Comparison of ENCODE assay signal across 7 cellular contexts in genomic region chr17:16492613-16493290, GRCh38. TPM values are rescaled to one million over a fixed set of nuclear protein-coding genes. Genes with fewer than 3 reads are reported as not detected.
DNase-seq lines count a peak whose midpoint lies in the region; ATAC-seq and TF ChIP-seq lines count a peak whose summit lies in the region.

No MANE protein-coding gene starts in this region.

- no peak overlapping the region for H3K9ac ChIP-seq in HUES48 (ENCODE audit: low read depth, low read length)

- no peaks in the 10 kb centered on the region for H3K36me3 Mint-ChIP-seq in activated CD8-positive, alpha-beta T cell treated with anti-CD3 and anti-CD28 coated beads for 36 hours (ENCODE audit: low read depth)
- no peaks in the 10 kb centered on the region for H3K36me3 Mint-ChIP-seq in stimulated activated memory B cell treated with anti-CD40 and anti-IgM and Interleukin-4, amounts not matched to agents 10 μg/mL and 1 μg/mL and 100 μg/mL, for 72 hours

- no peaks in the 10 kb centered on the region for H3K9me3 ChIP-seq in HUES48 (ENCODE audit: control insufficient read depth, insufficient read depth, low read length)
- H3K9me3 ChIP-seq in iPS-18c (ENCODE audit: control insufficient read depth, insufficient read depth, low read length), result no peaks in the 10 kb centered on the region

- H3K9me3 Mint-ChIP-seq in activated CD8-positive, alpha-beta T cell treated with anti-CD3 and anti-CD28 coated beads for 36 hours, result no peaks in the 10 kb centered on the region
- no peaks in the 10 kb centered on the region for H3K9me3 Mint-ChIP-seq in stimulated activated memory B cell treated with anti-CD40 and anti-IgM and Interleukin-4, amounts not matched to agents 10 μg/mL and 1 μg/mL and 100 μg/mL, for 72 hours

- no peaks in the 10 kb centered on the region for H3K36me3 ChIP-seq in HUES48 (ENCODE audit: control insufficient read depth, insufficient read depth, low read length)

- peaks cover 13% of the 10 kb centered on the region for H3K4me1 Mint-ChIP-seq in activated CD8-positive, alpha-beta T cell treated with anti-CD3 and anti-CD28 coated beads for 36 hours (ENCODE audit: low read depth)
- H3K4me1 Mint-ChIP-seq in stimulated activated memory B cell treated with anti-CD40 and anti-IgM and Interleukin-4, amounts not matched to agents 10 μg/mL and 1 μg/mL and 100 μg/mL, for 72 hours, result peaks cover 14% of the 10 kb centered on the region

- CTCF ChIA-PET in activated CD8-positive, alpha-beta T cell treated with anti-CD3 and anti-CD28 coated beads for 36 hours (lab: Charles Lee), result interaction anchor here (0.8 kb wide), 1 partner anchor 29 kb away, joined by 3 read pairs; no protein-coding TSS in a partner anchor

- H3K27ac Mint-ChIP-seq in activated CD8-positive, alpha-beta T cell treated with anti-CD3 and anti-CD28 coated beads for 36 hours, result no peak overlapping the region
- no peak overlapping the region for H3K27ac Mint-ChIP-seq in stimulated activated memory B cell treated with anti-CD40 and anti-IgM and Interleukin-4, amounts not matched to agents 10 μg/mL and 1 μg/mL and 100 μg/mL, for 72 hours

- POLR2A ChIA-PET in activated CD8-positive, alpha-beta T cell treated with anti-CD3 and anti-CD28 coated beads for 36 hours (lab: Charles Lee), result interaction anchor here (0.8 to 0.9 kb wide), 2 partner anchors 49 to 124 kb away, joined by 3 read pairs; no protein-coding TSS in a partner anchor

- peaks cover 36% of the 10 kb centered on the region for H3K4me1 ChIP-seq in HUES48 (ENCODE audit: control insufficient read depth, insufficient read depth, low read length)

- H3K4me3 Mint-ChIP-seq in activated CD8-positive, alpha-beta T cell treated with anti-CD3 and anti-CD28 coated beads for 36 hours, result peak overlapping the region; percentile 57
- peak overlapping the region; percentile 57 for H3K4me3 Mint-ChIP-seq in stimulated activated memory B cell treated with anti-CD40 and anti-IgM and Interleukin-4, amounts not matched to agents 10 μg/mL and 1 μg/mL and 100 μg/mL, for 72 hours

- H3K4me3 ChIP-seq in HUES48 (ENCODE audit: low read depth, low read length) (peak overlapping the region; percentile 52), iPS-18c (ENCODE audit: insufficient read depth, low read depth, low read length) (peak overlapping the region; percentile 51)

- peaks cover 39% of the 10 kb centered on the region for H3K27me3 ChIP-seq in HUES48 (ENCODE audit: control insufficient read depth, insufficient read depth, low read length)

- intact Hi-C loops in activated CD8-positive, alpha-beta T cell treated with anti-CD3 and anti-CD28 coated beads for 36 hours (cut with micrococcal nuclease), result no loop called here

- peak; percentile 5 for DNase-seq in activated CD8-positive, alpha-beta T cell treated with anti-CD3 and anti-CD28 coated beads for 36 hours
- DNase-seq in GM19238 (ENCODE audit: insufficient read length, low spot score), result no peak

- ATAC-seq in activated CD8-positive, alpha-beta T cell treated with anti-CD3 and anti-CD28 coated beads for 36 hours, result no peak
- no peak for ATAC-seq in stimulated activated memory B cell treated with anti-CD40 and anti-IgM and Interleukin-4, amounts not matched to agents 10 μg/mL and 1 μg/mL and 100 μg/mL, for 72 hours
- no peak for ATAC-seq in HG03108 (IDR thresholded peaks at IDR 0.05; ENCODE audit: unreplicated experiment)
- no peak for ATAC-seq in GM18867 (IDR thresholded peaks at IDR 0.05; ENCODE audit: unreplicated experiment)

- TF ChIP-seq CTCF in activated CD8-positive, alpha-beta T cell treated with anti-CD3 and anti-CD28 coated beads for 36 hours (IDR thresholded peaks at IDR 0.05), result no peak

- H3K27me3 Mint-ChIP-seq in activated CD8-positive, alpha-beta T cell treated with anti-CD3 and anti-CD28 coated beads for 36 hours, result peaks cover 4% of the 10 kb centered on the region
- peaks cover 18% of the 10 kb centered on the region for H3K27me3 Mint-ChIP-seq in stimulated activated memory B cell treated with anti-CD40 and anti-IgM and Interleukin-4, amounts not matched to agents 10 μg/mL and 1 μg/mL and 100 μg/mL, for 72 hours

- no peak overlapping the region for H3K27ac ChIP-seq in HUES48 (ENCODE audit: low read depth, low read length)

RNA-seq across cellular contexts. Expression of gene LRRC75A, which starts 0.8 kb away (rescaled TPM):
- 1 to 10 TPM; 1.8 to 2.3 TPM for total RNA-seq in activated CD8-positive, alpha-beta T cell treated with anti-CD3 and anti-CD28 coated beads for 36 hours
